Comparison of ENCODE assay signal across 8 cellular contexts in the genomic region with DNA sequence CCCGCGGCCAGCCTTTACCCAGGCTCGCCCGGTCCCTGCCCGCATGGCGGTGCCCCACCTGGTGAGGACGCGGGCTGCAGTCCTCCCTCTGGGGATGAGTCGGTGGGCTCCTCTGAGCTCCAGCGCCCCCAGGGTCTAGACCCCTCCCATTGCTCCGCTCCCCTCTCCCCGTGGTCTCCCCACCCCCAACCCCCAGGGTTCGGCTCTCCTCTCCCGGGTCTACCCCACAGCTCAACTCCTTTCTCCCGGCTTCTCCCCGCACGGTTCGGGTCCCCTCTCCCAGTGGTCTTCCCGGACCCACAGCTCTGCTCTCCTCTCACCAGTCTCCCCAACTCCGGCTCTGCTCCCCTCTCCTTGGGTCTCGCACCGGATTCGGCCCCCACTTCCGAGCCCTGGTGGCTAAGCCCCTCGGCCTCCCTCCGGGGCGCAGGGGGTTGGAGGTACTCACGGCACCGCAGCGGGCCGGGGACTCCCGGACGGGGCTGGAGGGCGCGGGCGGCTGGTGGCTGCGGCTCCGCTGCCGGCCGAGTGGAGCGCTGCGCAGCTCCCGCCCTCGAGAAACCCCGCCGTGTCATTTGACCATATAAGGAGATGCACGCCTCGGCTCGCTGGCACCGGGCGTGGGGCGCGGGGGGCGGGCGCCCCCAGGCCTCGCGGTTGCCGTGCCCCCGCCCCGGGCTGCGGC. TPM values are rescaled to one million over a fixed set of nuclear protein-coding genes. Genes with fewer than 3 reads are reported as not detected.
DNase-seq lines count a peak whose midpoint lies in the region; ATAC-seq and TF ChIP-seq lines count a peak whose summit lies in the region.

TSS of gene FHL2 (minus strand) at position 530 of the 685 bp plus-strand sequence. CDS start 12,535 bp downstream, outside the sequence.

- H3K9me3 Mint-ChIP-seq in CD8-positive, alpha-beta memory T cell, result no peaks in the 10 kb centered on the region
- H3K9me3 Mint-ChIP-seq in activated T-helper 1 cell treated with anti-CD3 and anti-CD28 coated beads, Interleukin-12 subunit alpha, Interleukin-12 subunit beta, Interleukin-2, Interleukin-4 antibody, amounts not matched to agents 30 ng/mL and 10 ng/mL and 1 ng/mL, durations not matched to agents 14 hours and 24 hours and 36 hours, result no peaks in the 10 kb centered on the region
- no peaks in the 10 kb centered on the region for H3K9me3 Mint-ChIP-seq in natural killer cell treated with Interleukin-12 subunit alpha and Interleukin-12 subunit beta and Interleukin-15 and Interleukin-18, amount 100 ng/mL, for 72 hours
- H3K9me3 Mint-ChIP-seq in stimulated activated naive CD8-positive, alpha-beta T cell treated with anti-CD3 and anti-CD28 coated beads, Interleukin-15, Interleukin-2, amounts not matched to agents 100 ng/mL and 50 ng/mL, for 24 hours, result no peaks in the 10 kb centered on the region

- ATAC-seq in GM19395 (IDR thresholded peaks at IDR 0.05; ENCODE audit: unreplicated experiment), result peak; percentile 97
- ATAC-seq in HG03469 (IDR thresholded peaks at IDR 0.05; ENCODE audit: unreplicated experiment), result peak; percentile 84
- ATAC-seq in Panc1, result peak; percentile 77
- ATAC-seq in natural killer cell treated with Interleukin-12 subunit alpha and Interleukin-12 subunit beta and Interleukin-15 and Interleukin-18, amount 100 ng/mL, for 72 hours, result peak; percentile 93 to 98

- intact Hi-C loops in Panc1 (cut with micrococcal nuclease; ENCODE audit: unreplicated experiment), result loop anchor here (5.0 kb wide), 1 partner anchor 124 kb away; no protein-coding TSS in a partner anchor
- intact Hi-C loops in activated T-helper 1 cell treated with anti-CD3 and anti-CD28 coated beads, Interleukin-12 subunit alpha, Interleukin-12 subunit beta, Interleukin-2, Interleukin-4 antibody, amounts not matched to agents 30 ng/mL and 10 ng/mL and 1 ng/mL, durations not matched to agents 14 hours and 24 hours and 36 hours (cut with micrococcal nuclease), result loop anchor here (1.0 to 5.0 kb wide), 5 partner anchors 30 to 349 kb away; partner anchors contain the start of genes C2orf49 and TGFBRAP1

- H3K36me3 Mint-ChIP-seq in CD8-positive, alpha-beta memory T cell, result no peaks in the 10 kb centered on the region
- no peaks in the 10 kb centered on the region for H3K36me3 Mint-ChIP-seq in activated T-helper 1 cell treated with anti-CD3 and anti-CD28 coated beads, Interleukin-12 subunit alpha, Interleukin-12 subunit beta, Interleukin-2, Interleukin-4 antibody, amounts not matched to agents 30 ng/mL and 10 ng/mL and 1 ng/mL, durations not matched to agents 14 hours and 24 hours and 36 hours (ENCODE audit: low read depth)
- no peaks in the 10 kb centered on the region for H3K36me3 Mint-ChIP-seq in natural killer cell treated with Interleukin-12 subunit alpha and Interleukin-12 subunit beta and Interleukin-15 and Interleukin-18, amount 100 ng/mL, for 72 hours
- H3K36me3 Mint-ChIP-seq in stimulated activated naive CD8-positive, alpha-beta T cell treated with anti-CD3 and anti-CD28 coated beads, Interleukin-15, Interleukin-2, amounts not matched to agents 100 ng/mL and 50 ng/mL, for 24 hours (ENCODE audit: low read depth), result no peaks in the 10 kb centered on the region

- H3K27me3 ChIP-seq in CD8-positive, alpha-beta memory T cell (ENCODE audit: insufficient read depth, low read length, poor library complexity, severe bottlenecking), result peaks cover 6% of the 10 kb centered on the region
- H3K27me3 ChIP-seq in Panc1 (ENCODE audit: control insufficient read depth, insufficient read depth, low read length), result no peaks in the 10 kb centered on the region

- H3K4me1 ChIP-seq in CD8-positive, alpha-beta memory T cell (ENCODE audit: insufficient read depth, low read length), result peaks cover 12% of the 10 kb centered on the region
- H3K4me1 ChIP-seq in Panc1 (ENCODE audit: control insufficient read depth, insufficient read depth, low read length), result peaks cover 70% of the 10 kb centered on the region

- peak within 1 kb of the TSS; percentile 58 to 89 (median 83) for H3K4me3 Mint-ChIP-seq in CD8-positive, alpha-beta memory T cell
- peak within 1 kb of the TSS; percentile 82 for H3K4me3 Mint-ChIP-seq in activated T-helper 1 cell treated with anti-CD3 and anti-CD28 coated beads, Interleukin-12 subunit alpha, Interleukin-12 subunit beta, Interleukin-2, Interleukin-4 antibody, amounts not matched to agents 30 ng/mL and 10 ng/mL and 1 ng/mL, durations not matched to agents 14 hours and 24 hours and 36 hours
- peak within 1 kb of the TSS; percentile 45 for H3K4me3 Mint-ChIP-seq in natural killer cell treated with Interleukin-12 subunit alpha and Interleukin-12 subunit beta and Interleukin-15 and Interleukin-18, amount 100 ng/mL, for 72 hours
- peak within 1 kb of the TSS; percentile 83 for H3K4me3 Mint-ChIP-seq in stimulated activated naive CD8-positive, alpha-beta T cell treated with anti-CD3 and anti-CD28 coated beads, Interleukin-15, Interleukin-2, amounts not matched to agents 100 ng/mL and 50 ng/mL, for 24 hours

- peak within 1 kb of the TSS; percentile 54 for H3K27ac ChIP-seq in CD8-positive, alpha-beta memory T cell (ENCODE audit: low read depth, low read length)
- H3K27ac ChIP-seq in Panc1 (ENCODE audit: low read length), result peak within 1 kb of the TSS; percentile 100

- H3K4me1 Mint-ChIP-seq in CD8-positive, alpha-beta memory T cell, result peaks cover 4 to 8% (median 5%) of the 10 kb centered on the region in 3 donors
- peaks cover 4% of the 10 kb centered on the region for H3K4me1 Mint-ChIP-seq in activated T-helper 1 cell treated with anti-CD3 and anti-CD28 coated beads, Interleukin-12 subunit alpha, Interleukin-12 subunit beta, Interleukin-2, Interleukin-4 antibody, amounts not matched to agents 30 ng/mL and 10 ng/mL and 1 ng/mL, durations not matched to agents 14 hours and 24 hours and 36 hours (ENCODE audit: low read depth)
- no peaks in the 10 kb centered on the region for H3K4me1 Mint-ChIP-seq in natural killer cell treated with Interleukin-12 subunit alpha and Interleukin-12 subunit beta and Interleukin-15 and Interleukin-18, amount 100 ng/mL, for 72 hours (ENCODE audit: low read depth in 2 of 2)
- H3K4me1 Mint-ChIP-seq in stimulated activated naive CD8-positive, alpha-beta T cell treated with anti-CD3 and anti-CD28 coated beads, Interleukin-15, Interleukin-2, amounts not matched to agents 100 ng/mL and 50 ng/mL, for 24 hours (ENCODE audit: low read depth), result peaks cover 22% of the 10 kb centered on the region

- no peaks in the 10 kb centered on the region for H3K36me3 ChIP-seq in CD8-positive, alpha-beta memory T cell (ENCODE audit: insufficient read depth, low read length)
- H3K36me3 ChIP-seq in Panc1 (ENCODE audit: control insufficient read depth, insufficient read depth, low read length), result peaks cover 21% of the 10 kb centered on the region

- BruUV-seq in Panc1 (replicated peaks; lab: Mats Ljungman, UMichigan), result no TSS peak

- H3K9me3 ChIP-seq in CD8-positive, alpha-beta memory T cell (ENCODE audit: low read length), result no peaks in the 10 kb centered on the region
- no peaks in the 10 kb centered on the region for H3K9me3 ChIP-seq in Panc1 (ENCODE audit: control insufficient read depth, insufficient read depth, low read depth, low read length)

- POLR2A ChIA-PET in CD8-positive, alpha-beta memory T cell (lab: Charles Lee), result interaction anchor here (0.8 kb wide), 1 partner anchor 12 kb away, joined by 3 read pairs; no protein-coding TSS in a partner anchor
- POLR2A ChIA-PET in Panc1 (lab: Charles Lee), result interaction anchor here (0.6 to 2.1 kb wide), 3 partner anchors 9 to 57 kb away, joined by 3 to 10 read pairs (median 3); no protein-coding TSS in a partner anchor

- H3K4me3 ChIP-seq in CD8-positive, alpha-beta memory T cell (ENCODE audit: low read length), result peak within 1 kb of the TSS; percentile 74
- H3K4me3 ChIP-seq in Panc1 (ENCODE audit: low read depth in 2 of 2, low read length in 2 of 2), result peak within 1 kb of the TSS; percentile 86 to 90
- peak within 1 kb of the TSS; percentile 100 for H3K4me3 ChIP-seq in fibroblast of mammary gland (ENCODE audit: control insufficient read depth, low read depth, low read length)

- TF ChIP-seq CTCF in Panc1 (IDR thresholded peaks at IDR 0.05), result peak; percentile 78
- TF ChIP-seq CTCF in fibroblast of mammary gland (conservative IDR thresholded peaks at IDR 0.05; ENCODE audit: control insufficient read depth, insufficient read depth, low read depth, low read length), result peak; percentile 12

- DNase-seq in CD8-positive, alpha-beta memory T cell, result peak; percentile 47 to 80 (median 61)
- DNase-seq in Panc1 (ENCODE audit: low read depth, low spot score) (no peak), fibroblast of mammary gland (ENCODE audit: low read depth) (peak; percentile 73)
- DNase-seq in activated T-helper 1 cell treated with anti-CD3 and anti-CD28 coated beads, Interleukin-12 subunit alpha, Interleukin-12 subunit beta, Interleukin-2, Interleukin-4 antibody, amounts not matched to agents 30 ng/mL and 10 ng/mL and 1 ng/mL, durations not matched to agents 14 hours and 24 hours and 36 hours (ENCODE audit: low spot score), result peak; percentile 65
- DNase-seq in natural killer cell treated with Interleukin-12 subunit alpha and Interleukin-12 subunit beta and Interleukin-15 and Interleukin-18, amount 100 ng/mL, for 72 hours (ENCODE audit: low spot score), result peak; percentile 70

- peak within 1 kb of the TSS in 3 of 8 donors; percentile 12 to 85 (median 85) for H3K27ac Mint-ChIP-seq in CD8-positive, alpha-beta memory T cell
- peak within 1 kb of the TSS; percentile 54 for H3K27ac Mint-ChIP-seq in activated T-helper 1 cell treated with anti-CD3 and anti-CD28 coated beads, Interleukin-12 subunit alpha, Interleukin-12 subunit beta, Interleukin-2, Interleukin-4 antibody, amounts not matched to agents 30 ng/mL and 10 ng/mL and 1 ng/mL, durations not matched to agents 14 hours and 24 hours and 36 hours
- no peak within 1 kb of the TSS for H3K27ac Mint-ChIP-seq in natural killer cell treated with Interleukin-12 subunit alpha and Interleukin-12 subunit beta and Interleukin-15 and Interleukin-18, amount 100 ng/mL, for 72 hours
- H3K27ac Mint-ChIP-seq in stimulated activated naive CD8-positive, alpha-beta T cell treated with anti-CD3 and anti-CD28 coated beads, Interleukin-15, Interleukin-2, amounts not matched to agents 100 ng/mL and 50 ng/mL, for 24 hours, result peak within 1 kb of the TSS; percentile 80

- peaks cover 8 to 45% of the 10 kb centered on the region in 2 donors for H3K27me3 Mint-ChIP-seq in CD8-positive, alpha-beta memory T cell
- H3K27me3 Mint-ChIP-seq in activated T-helper 1 cell treated with anti-CD3 and anti-CD28 coated beads, Interleukin-12 subunit alpha, Interleukin-12 subunit beta, Interleukin-2, Interleukin-4 antibody, amounts not matched to agents 30 ng/mL and 10 ng/mL and 1 ng/mL, durations not matched to agents 14 hours and 24 hours and 36 hours (ENCODE audit: insufficient read depth), result peaks cover 37% of the 10 kb centered on the region
- H3K27me3 Mint-ChIP-seq in natural killer cell treated with Interleukin-12 subunit alpha and Interleukin-12 subunit beta and Interleukin-15 and Interleukin-18, amount 100 ng/mL, for 72 hours, result peaks cover 25 to 26% of the 10 kb centered on the region in 2 donors
- peaks cover 28% of the 10 kb centered on the region for H3K27me3 Mint-ChIP-seq in stimulated activated naive CD8-positive, alpha-beta T cell treated with anti-CD3 and anti-CD28 coated beads, Interleukin-15, Interleukin-2, amounts not matched to agents 100 ng/mL and 50 ng/mL, for 24 hours

- CTCF ChIA-PET in CD8-positive, alpha-beta memory T cell (lab: Charles Lee), result interaction anchor here (1.2 to 1.5 kb wide), 4 partner anchors 9 to 120 kb away, joined by 3 to 7 read pairs (median 3); no protein-coding TSS in a partner anchor
- CTCF ChIA-PET in Panc1 (lab: Charles Lee), result interaction anchor here (1.0 to 1.1 kb wide), 2 partner anchors 120 to 122 kb away, joined by 4 read pairs; no protein-coding TSS in a partner anchor

- in situ Hi-C loops in Panc1 (cut with HindIII; ENCODE audit: low pct_unique_long_range_greater_than_20kb, low sequenced_read_pairs), result no loop called here

RNA-seq across cellular contexts. Expression of gene FHL2, which starts in this region (rescaled TPM):
- 1 to 10 TPM; 3.3 to 3.5 TPM for total RNA-seq in CD8-positive, alpha-beta memory T cell
- polyA plus RNA-seq in CD8-positive, alpha-beta memory T cell, result 0.69 TPM
- 378 TPM for total RNA-seq in Panc1 (2021; ENCODE audit: unreplicated experiment)
- 411 TPM for polyA plus RNA-seq in Panc1 (2012; ENCODE audit: insufficient read length)
- total RNA-seq in activated T-helper 1 cell treated with anti-CD3 and anti-CD28 coated beads, Interleukin-12 subunit alpha, Interleukin-12 subunit beta, Interleukin-2, Interleukin-4 antibody, amounts not matched to agents 30 ng/mL and 10 ng/mL and 1 ng/mL, durations not matched to agents 14 hours and 24 hours and 36 hours, result 2.3 and 2.6 TPM in 2 replicates
- total RNA-seq in natural killer cell treated with Interleukin-12 subunit alpha and Interleukin-12 subunit beta and Interleukin-15 and Interleukin-18, amount 100 ng/mL, for 72 hours, result under 1 TPM in 1 of 2 donors, not detected in 1; 0.95 TPM

Comparison
In these comparisons a context has a peak if more than half of its experiments do, and no peak if none do; other contexts are left out.
1. RNA of gene FHL2 (total RNA-seq): 378 TPM in Panc1 (single experiment); 3.3 to 3.5 TPM in CD8-positive, alpha-beta memory T cell, 2.3 to 2.6 TPM in activated T-helper 1 cell treated with anti-CD3 and anti-CD28 coated beads, Interleukin-12 subunit alpha, Interleukin-12 subunit beta, Interleukin-2, Interleukin-4 antibody, amounts not matched to agents 30 ng/mL and 10 ng/mL and 1 ng/mL, durations not matched to agents 14 hours and 24 hours and 36 hours and 0.95 TPM in natural killer cell treated with Interleukin-12 subunit alpha and Interleukin-12 subunit beta and Interleukin-15 and Interleukin-18, amount 100 ng/mL, for 72 hours; every median in the first group is over 10 times any median in the second.
2. Peak in DNase-seq and ATAC-seq in natural killer cell treated with Interleukin-12 subunit alpha and Interleukin-12 subunit beta and Interleukin-15 and Interleukin-18, amount 100 ng/mL, for 72 hours; RNA of the gene not detected or under 1 TPM.
3. H3K27ac Mint-ChIP-seq: peak in activated T-helper 1 cell treated with anti-CD3 and anti-CD28 coated beads, Interleukin-12 subunit alpha, Interleukin-12 subunit beta, Interleukin-2, Interleukin-4 antibody, amounts not matched to agents 30 ng/mL and 10 ng/mL and 1 ng/mL, durations not matched to agents 14 hours and 24 hours and 36 hours (single experiment) and stimulated activated naive CD8-positive, alpha-beta T cell treated with anti-CD3 and anti-CD28 coated beads, Interleukin-15, Interleukin-2, amounts not matched to agents 100 ng/mL and 50 ng/mL, for 24 hours (single experiment); none in natural killer cell treated with Interleukin-12 subunit alpha and Interleukin-12 subunit beta and Interleukin-15 and Interleukin-18, amount 100 ng/mL, for 72 hours (0 of 2).
4. Peak in every context shown above with its lines, with median percentiles within 50 percentile points of each other: H3K4me3 ChIP-seq, H3K4me3 Mint-ChIP-seq and ATAC-seq.